Comparison of ENCODE assay signal across 1 cellular context in genomic region chr11:86518211-86518610, GRCh38.
TF ChIP-seq lines count a peak whose summit lies in the region.

No MANE protein-coding gene starts in this region.

TF ChIP-seq in K562, 482 proteins besides CTCF, POLR2A, EP300 and RAD21 (continued from another document):
- peak; percentile 51 for TF ChIP-seq CCNT2 (IDR thresholded peaks at IDR 0.05; ENCODE audit: borderline replicate concordance, extremely low read depth, insufficient read length, low read depth, low read length)
- TF ChIP-seq SMARCE1 (IDR thresholded peaks at IDR 0.05): peak; percentile 37; the same call in 1 of the 2 replicates
- peak; percentile 78 for TF ChIP-seq CBFA2T3 (IDR thresholded peaks at IDR 0.05)
- no peak for TF ChIP-seq TRIM24 (IDR thresholded peaks at IDR 0.05)
- no peak for TF ChIP-seq THAP7 (CRISPR knock-in tag; IDR thresholded peaks at IDR 0.05)
- no peak for TF ChIP-seq ETV1 (tag; conservative IDR thresholded peaks at IDR 0.05; ENCODE audit: low read depth)
- peak; percentile 37; the same call in 1 of the 2 replicates for TF ChIP-seq DPF2 (IDR thresholded peaks at IDR 0.05)
- peak; percentile 53 for TF ChIP-seq MTA2 (IDR thresholded peaks at IDR 0.05; ENCODE audit: low read depth)
- TF ChIP-seq XRCC5 (IDR thresholded peaks at IDR 0.05; ENCODE audit: low read depth, low read length): no peak
- TF ChIP-seq PHF21A (IDR thresholded peaks at IDR 0.05; ENCODE audit: borderline replicate concordance, low read depth): 0 out of 2 replicates have a peak, but pooled peaks have one; percentile 21
- 0 out of 2 replicates have a peak, but pooled peaks have one; percentile 12 for TF ChIP-seq NFIC (IDR thresholded peaks at IDR 0.05)
- TF ChIP-seq SOX6 (IDR thresholded peaks at IDR 0.05): peak; percentile 80
- no peak for TF ChIP-seq ZNF395 (CRISPR knock-in tag; IDR thresholded peaks at IDR 0.05)
- peak; percentile 81 for TF ChIP-seq MEIS2 (IDR thresholded peaks at IDR 0.05; ENCODE audit: partially characterized antibody)
- peak; percentile 64; the same call in 1 of the 2 replicates for TF ChIP-seq TEAD4 (IDR thresholded peaks at IDR 0.05; ENCODE audit: low read length)
- TF ChIP-seq TEAD4 (CRISPR knock-in tag; IDR thresholded peaks at IDR 0.05; ENCODE audit: borderline replicate concordance): no peak
- TF ChIP-seq ZEB2 (IDR thresholded peaks at IDR 0.05): 0 out of 2 replicates have a peak, but pooled peaks have one; percentile 27
- 0 out of 2 replicates have a peak, but pooled peaks have one; percentile 23 for TF ChIP-seq CTBP1 (IDR thresholded peaks at IDR 0.05; ENCODE audit: borderline replicate concordance)
- 0 out of 4 replicates have a peak, but pooled peaks of 1 of the 2 experiments have one; percentile 11 for TF ChIP-seq MAZ (CRISPR knock-in tag; conservative IDR thresholded peaks at IDR 0.05 in 1 of 2, IDR thresholded peaks at IDR 0.05 in 1 of 2)
- TF ChIP-seq ZNF311 (CRISPR knock-in tag; IDR thresholded peaks at IDR 0.05): no peak
- no peak for TF ChIP-seq ZNF316 (IDR thresholded peaks at IDR 0.05)
- peak; percentile 65 for TF ChIP-seq CBFA2T2 (conservative IDR thresholded peaks at IDR 0.05)
- peak; percentile 66 for TF ChIP-seq TAL1 (IDR thresholded peaks at IDR 0.05)
- no peak for TF ChIP-seq KLF6 (CRISPR knock-in tag; IDR thresholded peaks at IDR 0.05; ENCODE audit: borderline replicate concordance)
